In the genomic region with DNA sequence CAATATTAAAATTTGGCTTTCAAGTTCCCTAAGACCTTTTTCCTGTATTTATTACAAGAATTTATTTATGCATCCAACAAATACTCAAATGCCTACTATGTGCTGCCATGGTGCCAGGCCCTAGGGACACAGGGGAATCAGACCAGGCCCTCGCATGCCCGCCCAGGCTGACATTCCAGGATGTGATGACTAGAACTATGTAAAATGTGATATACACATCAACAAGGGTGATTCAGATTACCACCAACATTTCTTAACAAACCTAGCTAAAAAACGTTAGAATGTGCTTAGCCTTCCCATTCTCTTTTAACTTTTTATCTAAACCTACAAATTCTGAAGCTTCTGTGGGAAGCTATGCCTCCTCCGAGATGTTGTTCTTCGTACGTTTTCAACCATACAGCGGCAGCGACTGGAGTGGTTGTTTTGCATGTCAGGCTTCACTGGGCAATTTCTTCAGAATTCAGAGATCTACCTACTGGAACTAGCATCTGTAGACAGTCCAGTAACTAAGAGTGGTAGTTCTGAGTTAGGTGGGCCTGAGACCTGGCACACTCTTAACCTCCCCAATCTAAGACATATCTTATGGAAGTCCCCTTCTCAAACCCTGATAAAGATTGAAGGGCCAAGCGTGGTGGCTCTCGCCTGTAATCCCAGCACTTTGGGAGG, we compare ENCODE assay signal across 8 cellular contexts. TPM values are rescaled to one million over a fixed set of nuclear protein-coding genes. Genes with fewer than 3 reads are reported as not detected.
A peak's percentile ranks its signal among the peaks of the same experiment; 100 is the strongest.
DNase-seq lines count a peak whose midpoint lies in the region; ATAC-seq and TF ChIP-seq lines count a peak whose summit lies in the region.

No MANE protein-coding gene starts in this region.

- no peaks in the 10 kb centered on the region for H3K27me3 ChIP-seq in KMS-11 (ENCODE audit: insufficient read depth, low read depth)
- H3K27me3 ChIP-seq in tibial artery: no peaks in the 10 kb centered on the region

- no peaks in the 10 kb centered on the region for H3K9me3 ChIP-seq in tibial artery

- H2AFZ ChIP-seq in KMS-11 (ENCODE audit: low read depth): no peak overlapping the region

- no peaks in the 10 kb centered on the region for H3K36me3 ChIP-seq in KMS-11 (ENCODE audit: insufficient read depth)
- H3K36me3 ChIP-seq in tibial artery: no peaks in the 10 kb centered on the region

- H3K4me2 ChIP-seq in KMS-11: peak overlapping the region; percentile 65

- H3K9ac ChIP-seq in KMS-11: peak overlapping the region; percentile 47

- H3K9me3 Mint-ChIP-seq in activated naive CD8-positive, alpha-beta T cell treated with anti-CD3 and anti-CD28 coated beads, Interleukin-2, amount 50 U/mL, for 24 hours: no peaks in the 10 kb centered on the region
- H3K9me3 Mint-ChIP-seq in activated naive CD8-positive, alpha-beta T cell treated with anti-CD3 and anti-CD28 coated beads for 36 hours: no peaks in the 10 kb centered on the region

- H3K79me2 ChIP-seq in KMS-11 (ENCODE audit: insufficient read depth, low read depth): peaks cover 80% of the 10 kb centered on the region

- intact Hi-C loops in tibial artery (cut with DNase I; ENCODE audit: low total_unique reads): no loop called here

- peaks cover 43% of the 10 kb centered on the region for H3K4me1 ChIP-seq in KMS-11 (ENCODE audit: low read depth, poor library complexity, severe bottlenecking)
- peaks cover 0 to 73% (median 29%) of the 10 kb centered on the region in 4 donors for H3K4me1 ChIP-seq in tibial artery

- H3K27ac ChIP-seq in KMS-11 (peak overlapping the region; percentile 87), tibial artery (peak overlapping the region; percentile 15 to 40)

- TF ChIP-seq CTCF in KMS-11 (conservative IDR thresholded peaks at IDR 0.05; ENCODE audit: low read depth, low read length) (peak; percentile 21; the same call in 1 of the 2 replicates), epithelial cell of proximal tubule (conservative IDR thresholded peaks at IDR 0.05; ENCODE audit: low read depth, low read length) (no peak), tibial artery (IDR thresholded peaks at IDR 0.05) (no peak)

- peak overlapping the region; percentile 6 for H3K27ac Mint-ChIP-seq in activated naive CD8-positive, alpha-beta T cell treated with anti-CD3 and anti-CD28 coated beads, Interleukin-2, amount 50 U/mL, for 24 hours
- H3K27ac Mint-ChIP-seq in activated naive CD8-positive, alpha-beta T cell treated with anti-CD3 and anti-CD28 coated beads for 36 hours: no peak overlapping the region

- peaks cover 50% of the 10 kb centered on the region for H3K4me1 Mint-ChIP-seq in activated naive CD8-positive, alpha-beta T cell treated with anti-CD3 and anti-CD28 coated beads, Interleukin-2, amount 50 U/mL, for 24 hours
- peaks cover 44% of the 10 kb centered on the region for H3K4me1 Mint-ChIP-seq in activated naive CD8-positive, alpha-beta T cell treated with anti-CD3 and anti-CD28 coated beads for 36 hours

- H3K27me3 Mint-ChIP-seq in activated naive CD8-positive, alpha-beta T cell treated with anti-CD3 and anti-CD28 coated beads, Interleukin-2, amount 50 U/mL, for 24 hours: no peaks in the 10 kb centered on the region
- no peaks in the 10 kb centered on the region for H3K27me3 Mint-ChIP-seq in activated naive CD8-positive, alpha-beta T cell treated with anti-CD3 and anti-CD28 coated beads for 36 hours

- no peaks in the 10 kb centered on the region for H3K36me3 Mint-ChIP-seq in activated naive CD8-positive, alpha-beta T cell treated with anti-CD3 and anti-CD28 coated beads, Interleukin-2, amount 50 U/mL, for 24 hours (ENCODE audit: low read depth)
- peaks cover 2% of the 10 kb centered on the region for H3K36me3 Mint-ChIP-seq in activated naive CD8-positive, alpha-beta T cell treated with anti-CD3 and anti-CD28 coated beads for 36 hours

- H3K4me3 ChIP-seq in KMS-11 (IDR thresholded peaks at IDR 0.05; ENCODE audit: insufficient read depth, low read depth, low read length) (no peak overlapping the region), epithelial cell of proximal tubule (ENCODE audit: low read depth, low read length) (no peak overlapping the region), tibial artery (no peak overlapping the region)

- no peaks in the 10 kb centered on the region for H4K20me1 ChIP-seq in KMS-11 (ENCODE audit: insufficient read depth)

- no peak overlapping the region for H3K4me3 Mint-ChIP-seq in activated naive CD8-positive, alpha-beta T cell treated with anti-CD3 and anti-CD28 coated beads, Interleukin-2, amount 50 U/mL, for 24 hours
- H3K4me3 Mint-ChIP-seq in activated naive CD8-positive, alpha-beta T cell treated with anti-CD3 and anti-CD28 coated beads for 36 hours: no peak overlapping the region

- ATAC-seq in activated naive CD8-positive, alpha-beta T cell treated with anti-CD3 and anti-CD28 coated beads, Interleukin-2, amount 50 U/mL, for 24 hours: no peak

- no peak for DNase-seq in activated naive CD8-positive, alpha-beta T cell treated with anti-CD3 and anti-CD28 coated beads, Interleukin-2, amount 50 U/mL, for 24 hours
- no peak for DNase-seq in activated naive CD8-positive, alpha-beta T cell treated with anti-CD3 and anti-CD28 coated beads for 36 hours
- DNase-seq in epithelial cell of proximal tubule (ENCODE audit: low read depth): peak; percentile 58
- no peak for DNase-seq in tibial artery
- no peak for DNase-seq in NCI-H1436 treated with DMSO at 0.1 percent for 48 hours (lab: John Stamatoyannopoulos, UW)
- DNase-seq in D341Med (ENCODE audit: low spot score): no peak
- no peak for DNase-seq in NCI-H748 (lab: John Stamatoyannopoulos, UW; ENCODE audit: unreplicated experiment)

RNA-seq across cellular contexts. Expression of gene GNA12, which starts 22.1 kb away (rescaled TPM):
- 10 to 100 TPM; 15.1 to 17.9 TPM for total RNA-seq in activated naive CD8-positive, alpha-beta T cell treated with anti-CD3 and anti-CD28 coated beads for 36 hours
- 19.3 and 22.4 TPM in 2 replicates for total RNA-seq in epithelial cell of proximal tubule
